ENCODE assay signal across 8 cellular contexts in the genomic region with DNA sequence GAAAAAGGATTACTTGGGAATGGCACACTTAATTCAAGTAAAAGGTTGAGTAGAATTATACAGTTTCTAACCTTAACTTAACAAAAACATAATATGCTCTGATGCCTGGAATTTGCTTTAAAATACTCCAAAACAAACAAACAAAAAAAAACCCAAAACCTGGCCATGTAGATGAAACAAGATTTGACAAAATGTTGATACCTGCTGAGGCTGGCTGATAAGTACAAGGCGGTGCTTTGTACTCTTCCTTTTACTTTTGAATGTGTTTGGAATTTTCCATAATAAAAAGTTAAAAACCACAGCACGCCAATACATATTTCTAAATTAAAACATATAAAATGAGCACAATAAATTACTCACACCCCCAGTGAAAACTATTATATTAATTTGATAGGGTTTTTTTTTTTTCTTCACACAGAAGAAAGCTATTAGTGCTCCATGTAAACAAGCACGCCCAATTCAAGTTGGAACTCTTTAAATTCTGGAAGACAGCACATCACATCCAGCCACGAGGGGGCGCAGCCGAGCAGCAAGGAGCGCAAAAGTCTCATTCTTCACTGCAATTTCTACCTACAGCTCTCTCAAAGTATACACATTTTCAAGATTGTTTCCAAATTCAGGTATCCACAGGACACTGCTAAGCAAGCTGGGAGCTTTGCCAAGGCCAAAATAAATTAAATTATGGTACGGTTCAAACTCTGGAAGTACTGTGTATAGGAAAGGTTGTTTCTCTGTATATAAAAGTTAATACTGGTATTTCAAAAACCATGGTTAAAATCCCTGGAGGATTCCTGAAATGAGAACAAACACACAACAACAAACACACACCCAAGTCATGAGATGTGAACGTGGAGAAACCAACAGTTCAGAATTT. TPM values are rescaled to one million over a fixed set of nuclear protein-coding genes. Genes with fewer than 3 reads are reported as not detected.
DNase-seq lines count a peak whose midpoint lies in the region; ATAC-seq and TF ChIP-seq lines count a peak whose summit lies in the region.

No MANE protein-coding gene starts in this region.

- peaks cover 63% of the 10 kb centered on the region for H3K4me1 ChIP-seq in cardiac muscle cell (ENCODE audit: low read depth)

- no peaks in the 10 kb centered on the region for H3K9me3 ChIP-seq in cardiac muscle cell (ENCODE audit: low read depth)

- peak; percentile 38 for DNase-seq in DMS53 treated with DMSO at 0.1 percent for 48 hours (lab: John Stamatoyannopoulos, UW; ENCODE audit: unreplicated experiment)
- DNase-seq in MV-4-11 (lab: John Stamatoyannopoulos, UW): peak; percentile 56
- DNase-seq in activated naive CD4-positive, alpha-beta T cell treated with anti-CD3 and anti-CD28 coated beads, Interleukin-2, amount 50 U/mL, for 16 hours: peak; percentile 84
- peak; percentile 83 to 87 for DNase-seq in cardiac muscle cell (ENCODE audit: low read depth in 1 of 2, low spot score in 1 of 2)
- DNase-seq in putamen (ENCODE audit: low spot score): peak; percentile 82

- no peaks in the 10 kb centered on the region for H3K36me3 ChIP-seq in cardiac muscle cell

- TF ChIP-seq CTCF in cardiac muscle cell (IDR thresholded peaks at IDR 0.05; ENCODE audit: low read depth, low read length): peak; percentile 92

- H3K27me3 ChIP-seq in cardiac muscle cell: no peaks in the 10 kb centered on the region

- ATAC-seq in SK-N-SH treated with all-trans-retinoic acid at 6 μM for 48 hours: peak; percentile 65
- no peak for ATAC-seq in GM18519 (IDR thresholded peaks at IDR 0.05; ENCODE audit: low FRiP score, unreplicated experiment)
- no peak for ATAC-seq in GM21367 (IDR thresholded peaks at IDR 0.05; ENCODE audit: unreplicated experiment)

- H3K27ac ChIP-seq in cardiac muscle cell: peak overlapping the region; percentile 45

- H3K4me3 ChIP-seq in cardiac muscle cell: no peak overlapping the region

TF ChIP-seq in SK-N-SH treated with all-trans-retinoic acid at 6 μM for 48 hours, 23 proteins besides CTCF, POLR2A, EP300 and RAD21:
- TF ChIP-seq TCF4 (CRISPR knock-in tag; IDR thresholded peaks at IDR 0.05; ENCODE audit: borderline replicate concordance) (no peak), TOX (CRISPR knock-in tag; IDR thresholded peaks at IDR 0.05; ENCODE audit: borderline replicate concordance) (no peak), ZNF8 (CRISPR knock-in tag; IDR thresholded peaks at IDR 0.05) (no peak), OSR1 (CRISPR knock-in tag; IDR thresholded peaks at IDR 0.05) (no peak), BACH2 (CRISPR knock-in tag; IDR thresholded peaks at IDR 0.05; ENCODE audit: borderline replicate concordance) (no peak), PPARA (CRISPR knock-in tag; IDR thresholded peaks at IDR 0.05; ENCODE audit: borderline replicate concordance) (no peak), ZNF565 (CRISPR knock-in tag; conservative IDR thresholded peaks at IDR 0.05; ENCODE audit: low read depth) (no peak), ISL1 (CRISPR knock-in tag; IDR thresholded peaks at IDR 0.05) (no peak), ZFP3 (CRISPR knock-in tag; IDR thresholded peaks at IDR 0.05) (no peak), ZFP30 (CRISPR knock-in tag; IDR thresholded peaks at IDR 0.05) (no peak), ESRRG (CRISPR knock-in tag; IDR thresholded peaks at IDR 0.05) (no peak)
- TF ChIP-seq, protein P1, sequence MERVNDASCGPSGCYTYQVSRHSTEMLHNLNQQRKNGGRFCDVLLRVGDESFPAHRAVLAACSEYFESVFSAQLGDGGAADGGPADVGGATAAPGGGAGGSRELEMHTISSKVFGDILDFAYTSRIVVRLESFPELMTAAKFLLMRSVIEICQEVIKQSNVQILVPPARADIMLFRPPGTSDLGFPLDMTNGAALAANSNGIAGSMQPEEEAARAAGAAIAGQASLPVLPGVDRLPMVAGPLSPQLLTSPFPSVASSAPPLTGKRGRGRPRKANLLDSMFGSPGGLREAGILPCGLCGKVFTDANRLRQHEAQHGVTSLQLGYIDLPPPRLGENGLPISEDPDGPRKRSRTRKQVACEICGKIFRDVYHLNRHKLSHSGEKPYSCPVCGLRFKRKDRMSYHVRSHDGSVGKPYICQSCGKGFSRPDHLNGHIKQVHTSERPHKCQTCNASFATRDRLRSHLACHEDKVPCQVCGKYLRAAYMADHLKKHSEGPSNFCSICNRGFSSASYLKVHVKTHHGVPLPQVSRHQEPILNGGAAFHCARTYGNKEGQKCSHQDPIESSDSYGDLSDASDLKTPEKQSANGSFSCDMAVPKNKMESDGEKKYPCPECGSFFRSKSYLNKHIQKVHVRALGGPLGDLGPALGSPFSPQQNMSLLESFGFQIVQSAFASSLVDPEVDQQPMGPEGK (CRISPR knock-in tag; IDR thresholded peaks at IDR 0.05; ENCODE audit: borderline replicate concordance): no peak
- TF ChIP-seq, protein P2, sequence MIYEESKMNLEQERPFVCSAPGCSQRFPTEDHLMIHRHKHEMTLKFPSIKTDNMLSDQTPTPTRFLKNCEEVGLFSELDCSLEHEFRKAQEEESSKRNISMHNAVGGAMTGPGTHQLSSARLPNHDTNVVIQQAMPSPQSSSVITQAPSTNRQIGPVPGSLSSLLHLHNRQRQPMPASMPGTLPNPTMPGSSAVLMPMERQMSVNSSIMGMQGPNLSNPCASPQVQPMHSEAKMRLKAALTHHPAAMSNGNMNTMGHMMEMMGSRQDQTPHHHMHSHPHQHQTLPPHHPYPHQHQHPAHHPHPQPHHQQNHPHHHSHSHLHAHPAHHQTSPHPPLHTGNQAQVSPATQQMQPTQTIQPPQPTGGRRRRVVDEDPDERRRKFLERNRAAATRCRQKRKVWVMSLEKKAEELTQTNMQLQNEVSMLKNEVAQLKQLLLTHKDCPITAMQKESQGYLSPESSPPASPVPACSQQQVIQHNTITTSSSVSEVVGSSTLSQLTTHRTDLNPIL (CRISPR knock-in tag; IDR thresholded peaks at IDR 0.05; ENCODE audit: low read depth): no peak
- TF ChIP-seq, protein P3, sequence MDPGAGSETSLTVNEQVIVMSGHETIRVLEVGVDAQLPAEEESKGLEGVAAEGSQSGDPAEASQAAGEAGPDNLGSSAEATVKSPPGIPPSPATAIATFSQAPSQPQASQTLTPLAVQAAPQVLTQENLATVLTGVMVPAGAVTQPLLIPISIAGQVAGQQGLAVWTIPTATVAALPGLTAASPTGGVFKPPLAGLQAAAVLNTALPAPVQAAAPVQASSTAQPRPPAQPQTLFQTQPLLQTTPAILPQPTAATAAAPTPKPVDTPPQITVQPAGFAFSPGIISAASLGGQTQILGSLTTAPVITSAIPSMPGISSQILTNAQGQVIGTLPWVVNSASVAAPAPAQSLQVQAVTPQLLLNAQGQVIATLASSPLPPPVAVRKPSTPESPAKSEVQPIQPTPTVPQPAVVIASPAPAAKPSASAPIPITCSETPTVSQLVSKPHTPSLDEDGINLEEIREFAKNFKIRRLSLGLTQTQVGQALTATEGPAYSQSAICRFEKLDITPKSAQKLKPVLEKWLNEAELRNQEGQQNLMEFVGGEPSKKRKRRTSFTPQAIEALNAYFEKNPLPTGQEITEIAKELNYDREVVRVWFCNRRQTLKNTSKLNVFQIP (CRISPR knock-in tag; IDR thresholded peaks at IDR 0.05; ENCODE audit: borderline replicate concordance, low read depth): no peak
- TF ChIP-seq, protein P4, sequence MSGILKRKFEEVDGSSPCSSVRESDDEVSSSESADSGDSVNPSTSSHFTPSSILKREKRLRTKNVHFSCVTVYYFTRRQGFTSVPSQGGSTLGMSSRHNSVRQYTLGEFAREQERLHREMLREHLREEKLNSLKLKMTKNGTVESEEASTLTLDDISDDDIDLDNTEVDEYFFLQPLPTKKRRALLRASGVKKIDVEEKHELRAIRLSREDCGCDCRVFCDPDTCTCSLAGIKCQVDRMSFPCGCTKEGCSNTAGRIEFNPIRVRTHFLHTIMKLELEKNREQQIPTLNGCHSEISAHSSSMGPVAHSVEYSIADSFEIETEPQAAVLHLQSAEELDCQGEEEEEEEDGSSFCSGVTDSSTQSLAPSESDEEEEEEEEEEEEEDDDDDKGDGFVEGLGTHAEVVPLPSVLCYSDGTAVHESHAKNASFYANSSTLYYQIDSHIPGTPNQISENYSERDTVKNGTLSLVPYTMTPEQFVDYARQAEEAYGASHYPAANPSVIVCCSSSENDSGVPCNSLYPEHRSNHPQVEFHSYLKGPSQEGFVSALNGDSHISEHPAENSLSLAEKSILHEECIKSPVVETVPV (CRISPR knock-in tag; IDR thresholded peaks at IDR 0.05): no peak

RNA-seq across cellular contexts. Expression of a gene that starts 7.5 kb away (rescaled TPM):
- total RNA-seq in cardiac muscle cell: 14.0 and 21.2 TPM in 2 replicates
- 12.0 and 19.4 TPM in 2 replicates for polyA plus RNA-seq in cardiac muscle cell
